22 cellular contexts compared by ENCODE assay signal in genomic region chr17:67362173-67362572, GRCh38. TPM values are rescaled to one million over a fixed set of nuclear protein-coding genes. Genes with fewer than 3 reads are reported as not detected.
DNase-seq lines count a peak whose midpoint lies in the region; ATAC-seq and TF ChIP-seq lines count a peak whose summit lies in the region.
"Had no signal": no experiment of that assay in that cellular context is flagged by ENCODE, and none has a peak within 500 bp of the region (broad histone marks: within the 10 kb centered on the region; RNA-seq: fewer than 3 reads in every experiment).

No MANE protein-coding gene starts in this region.

- no peak for DNase-seq in left ventricle myocardium inferior
- DNase-seq in Right ventricle myocardium inferior (ENCODE audit: missing footprints) = no peak
- no peak for DNase-seq in RWPE1 (ENCODE audit: low spot score)
- no peak for DNase-seq in activated naive CD8-positive, alpha-beta T cell treated with anti-CD3 and anti-CD28 coated beads, Interleukin-2, amount 50 U/mL, for 24 hours
- peak in 1 of 2 donors; percentile 53 for DNase-seq in stimulated activated effector memory CD8-positive, alpha-beta T cell treated with anti-CD3 and anti-CD28 coated beads, Interleukin-12 subunit alpha, Interleukin-12 subunit beta, amount 100 ng/mL, for 72 hours (ENCODE audit: low spot score in 2 of 2)
- no peak for DNase-seq in transverse colon
- DNase-seq: activated CD8-positive, alpha-beta memory T cell treated with anti-CD3 and anti-CD28 coated beads for 24 hours; activated gamma-delta T cell; aorta; Caco-2; cerebellar nuclear complex; IMR-90; naive B cell; NCI-H1417 treated with DMSO at 0.1 percent for 48 hours; NCI-H524; posterior cingulate gyrus; RPMI8226; stomach; upper lobe of left lung had no signal

- H3K9me3 Mint-ChIP-seq in activated naive CD8-positive, alpha-beta T cell treated with anti-CD3 and anti-CD28 coated beads, Interleukin-2, amount 50 U/mL, for 24 hours = no peaks in the 10 kb centered on the region
- no peaks in the 10 kb centered on the region for H3K9me3 Mint-ChIP-seq in stimulated activated effector memory CD8-positive, alpha-beta T cell treated with anti-CD3 and anti-CD28 coated beads, Interleukin-12 subunit alpha, Interleukin-12 subunit beta, amount 100 ng/mL, for 72 hours
- H3K9me3 Mint-ChIP-seq: memory B cell, naive B cell had no signal

- CTCF ChIA-PET in RWPE1 (lab: Yijun Ruan, JAX) = interaction anchor here (0.5 to 1.4 kb wide), 2 partner anchors 114 to 336 kb away, joined by 3 to 4 read pairs; no protein-coding TSS in a partner anchor

- H3K9me3 ChIP-seq in left ventricle myocardium inferior (replicated peaks) (no peaks in the 10 kb centered on the region), transverse colon (no peaks in the 10 kb centered on the region)
- H3K9me3 ChIP-seq: Caco-2, stomach, upper lobe of left lung had no signal

- TF ChIP-seq CTCF in left ventricle myocardium inferior (IDR thresholded peaks at IDR 0.05; ENCODE audit: borderline replicate concordance) (no peak), RWPE1 (conservative IDR thresholded peaks at IDR 0.05; ENCODE audit: low read depth) (no peak), transverse colon (IDR thresholded peaks at IDR 0.05) (no peak)

- H3K27ac Mint-ChIP-seq in activated naive CD8-positive, alpha-beta T cell treated with anti-CD3 and anti-CD28 coated beads, Interleukin-2, amount 50 U/mL, for 24 hours = peak overlapping the region; percentile 71
- H3K27ac Mint-ChIP-seq in stimulated activated effector memory CD8-positive, alpha-beta T cell treated with anti-CD3 and anti-CD28 coated beads, Interleukin-12 subunit alpha, Interleukin-12 subunit beta, amount 100 ng/mL, for 72 hours = no peak overlapping the region
- H3K27ac Mint-ChIP-seq: memory B cell had no signal

- H3K36me3 ChIP-seq in left ventricle myocardium inferior (peaks cover 13% of the 10 kb centered on the region), transverse colon (peaks cover 0 to 3% (median 0%) of the 10 kb centered on the region in 4 donors)

- H3K4me1 ChIP-seq in left ventricle myocardium inferior (peaks cover 95% of the 10 kb centered on the region), transverse colon (peaks cover 19 to 60% (median 32%) of the 10 kb centered on the region in 4 donors)

- peaks cover 59% of the 10 kb centered on the region for H3K36me3 Mint-ChIP-seq in activated naive CD8-positive, alpha-beta T cell treated with anti-CD3 and anti-CD28 coated beads, Interleukin-2, amount 50 U/mL, for 24 hours (ENCODE audit: low read depth)
- H3K36me3 Mint-ChIP-seq in stimulated activated effector memory CD8-positive, alpha-beta T cell treated with anti-CD3 and anti-CD28 coated beads, Interleukin-12 subunit alpha, Interleukin-12 subunit beta, amount 100 ng/mL, for 72 hours = peaks cover 98% of the 10 kb centered on the region

- H3K4me3 ChIP-seq in left ventricle myocardium inferior = no peak overlapping the region
- no peak overlapping the region for H3K4me3 ChIP-seq in transverse colon
- H3K4me3 ChIP-seq: stomach, upper lobe of left lung had no signal

- H3K4me1 Mint-ChIP-seq in activated naive CD8-positive, alpha-beta T cell treated with anti-CD3 and anti-CD28 coated beads, Interleukin-2, amount 50 U/mL, for 24 hours = peaks cover 88% of the 10 kb centered on the region
- H3K4me1 Mint-ChIP-seq in stimulated activated effector memory CD8-positive, alpha-beta T cell treated with anti-CD3 and anti-CD28 coated beads, Interleukin-12 subunit alpha, Interleukin-12 subunit beta, amount 100 ng/mL, for 72 hours = peaks cover 71% of the 10 kb centered on the region

- TF ChIP-seq EP300 in transverse colon (IDR thresholded peaks at IDR 0.05; ENCODE audit: low read depth) = no peak

- intact Hi-C loops in left ventricle myocardium inferior (cut with micrococcal nuclease) (no loop called here), Right ventricle myocardium inferior (cut with DNase I) (no loop called here), transverse colon (cut with DNase I; ENCODE audit: low total_unique reads) (no loop called here)

- H3K27ac ChIP-seq in left ventricle myocardium inferior (replicated peaks) (peak overlapping the region; percentile 20), RWPE1 (peak overlapping the region; percentile 21; the same call in 1 of the 2 replicates), transverse colon (no peak overlapping the region)
- H3K27ac ChIP-seq: stomach had no signal

- in situ Hi-C loops in transverse colon (cut with MboI; ENCODE audit: low pct_ligation_motif_present in 1 of 4, low pct_unique_long_range_greater_than_20kb in 1 of 4, low sequenced_read_pairs in 3 of 4) = no loop called here

- H3K27me3 ChIP-seq in left ventricle myocardium inferior (ENCODE audit: low read depth) (no peaks in the 10 kb centered on the region), transverse colon (no peaks in the 10 kb centered on the region)
- H3K27me3 ChIP-seq: stomach, upper lobe of left lung had no signal

- WGBS in transverse colon (ENCODE audit: low coverage in 1 of 2), 2 donors = 89 to 100% methylated on average over 8 to 9 of the region's 9 CpGs

- POLR2A ChIA-PET in RWPE1 (lab: Yijun Ruan, JAX; ENCODE audit: low non-redundant PET) = no interaction called here

- no peak for TF ChIP-seq POLR2A in transverse colon (IDR thresholded peaks at IDR 0.05)

- H3K27me3 Mint-ChIP-seq in activated naive CD8-positive, alpha-beta T cell treated with anti-CD3 and anti-CD28 coated beads, Interleukin-2, amount 50 U/mL, for 24 hours = peaks cover 2% of the 10 kb centered on the region
- H3K27me3 Mint-ChIP-seq: memory B cell, naive B cell had no signal

- ATAC-seq in Right ventricle myocardium inferior (no peak), GM21423 (IDR thresholded peaks at IDR 0.05; ENCODE audit: unreplicated experiment) (no peak)
- ATAC-seq in activated naive CD8-positive, alpha-beta T cell treated with anti-CD3 and anti-CD28 coated beads, Interleukin-2, amount 50 U/mL, for 24 hours = no peak
- ATAC-seq in stimulated activated effector memory CD8-positive, alpha-beta T cell treated with anti-CD3 and anti-CD28 coated beads, Interleukin-12 subunit alpha, Interleukin-12 subunit beta, amount 100 ng/mL, for 72 hours = no peak
- ATAC-seq in activated CD4-positive, CD25-positive, alpha-beta regulatory T cell treated with anti-CD3 and anti-CD28 coated beads, Interleukin-2, amount 50 U/mL, for 24 hours = no peak

- peak overlapping the region; percentile 48 for H3K4me3 Mint-ChIP-seq in activated naive CD8-positive, alpha-beta T cell treated with anti-CD3 and anti-CD28 coated beads, Interleukin-2, amount 50 U/mL, for 24 hours
- peak overlapping the region; percentile 80 for H3K4me3 Mint-ChIP-seq in stimulated activated effector memory CD8-positive, alpha-beta T cell treated with anti-CD3 and anti-CD28 coated beads, Interleukin-12 subunit alpha, Interleukin-12 subunit beta, amount 100 ng/mL, for 72 hours
- H3K4me3 Mint-ChIP-seq: memory B cell had no signal

RNA-seq across cellular contexts. Expression of gene PSMD12, which starts 4.2 kb away (rescaled TPM):
- total RNA-seq in left ventricle myocardium inferior (45.0 TPM), Right ventricle myocardium inferior (45.5 TPM), transverse colon (10 to 100 TPM in 2 of 4 donors, 1 to 10 TPM in 2; 7.2 to 25.2 (median 12.5) TPM)

RNA-seq across cellular contexts. Expression of gene PITPNC1, which starts 14.9 kb away (rescaled TPM):
- total RNA-seq in left ventricle myocardium inferior (8.1 TPM), Right ventricle myocardium inferior (13.8 TPM), transverse colon (10 to 100 TPM in 1 of 4 donors, 1 to 10 TPM in 3; 1.6 to 10.3 (median 4.0) TPM)

Comparison
In these comparisons a context has a peak if more than half of its experiments do, and no peak if none do; other contexts are left out.
1. H3K27ac ChIP-seq: peak in left ventricle myocardium inferior (single experiment) and RWPE1 (single experiment); none in transverse colon (0 of 4).